Comparison of ENCODE assay signal across 1 cellular context in the genomic region with DNA sequence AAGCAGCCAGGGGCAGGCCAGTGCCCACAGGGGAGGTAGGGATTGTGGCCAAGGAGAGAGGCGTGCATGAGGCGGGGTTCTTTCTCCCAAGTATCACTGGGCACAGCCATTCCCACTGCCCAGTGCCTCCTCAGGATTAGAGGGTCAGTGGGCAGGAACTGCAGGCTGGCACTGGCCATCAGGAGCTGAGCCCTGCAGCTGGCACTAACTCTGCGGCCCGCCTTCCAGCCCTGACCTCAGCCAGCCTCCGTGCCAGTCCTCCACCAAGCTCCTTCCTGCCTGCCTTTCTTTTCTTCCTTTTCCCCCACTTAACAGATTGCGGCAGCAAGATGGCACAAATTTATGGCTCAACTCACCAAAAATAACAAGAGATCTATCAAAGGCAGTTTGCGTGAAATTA.
TF ChIP-seq lines count a peak whose summit lies in the region.

No MANE protein-coding gene starts in this region.

TF ChIP-seq in SK-N-SH, 30 proteins besides CTCF, POLR2A, EP300 and RAD21:
- TF ChIP-seq ELF1 (IDR thresholded peaks at IDR 0.05) (no peak), TEAD4 (IDR thresholded peaks at IDR 0.05; ENCODE audit: borderline replicate concordance, insufficient read depth) (no peak), EZH2phosphoT487 (IDR thresholded peaks at IDR 0.05; ENCODE audit: borderline replicate concordance, low read depth) (no peak), MEF2A (IDR thresholded peaks at IDR 0.05; ENCODE audit: borderline replicate concordance, low read depth) (no peak), RCOR1 (IDR thresholded peaks at IDR 0.05; ENCODE audit: low read length) (no peak), RXRA (IDR thresholded peaks at IDR 0.05; ENCODE audit: borderline replicate concordance, low read depth) (no peak), MXI1 (IDR thresholded peaks at IDR 0.05; ENCODE audit: low read depth, low read length) (no peak), FOXJ3 (CRISPR knock-in tag; IDR thresholded peaks at IDR 0.05) (no peak)
- TF ChIP-seq, protein P1, sequence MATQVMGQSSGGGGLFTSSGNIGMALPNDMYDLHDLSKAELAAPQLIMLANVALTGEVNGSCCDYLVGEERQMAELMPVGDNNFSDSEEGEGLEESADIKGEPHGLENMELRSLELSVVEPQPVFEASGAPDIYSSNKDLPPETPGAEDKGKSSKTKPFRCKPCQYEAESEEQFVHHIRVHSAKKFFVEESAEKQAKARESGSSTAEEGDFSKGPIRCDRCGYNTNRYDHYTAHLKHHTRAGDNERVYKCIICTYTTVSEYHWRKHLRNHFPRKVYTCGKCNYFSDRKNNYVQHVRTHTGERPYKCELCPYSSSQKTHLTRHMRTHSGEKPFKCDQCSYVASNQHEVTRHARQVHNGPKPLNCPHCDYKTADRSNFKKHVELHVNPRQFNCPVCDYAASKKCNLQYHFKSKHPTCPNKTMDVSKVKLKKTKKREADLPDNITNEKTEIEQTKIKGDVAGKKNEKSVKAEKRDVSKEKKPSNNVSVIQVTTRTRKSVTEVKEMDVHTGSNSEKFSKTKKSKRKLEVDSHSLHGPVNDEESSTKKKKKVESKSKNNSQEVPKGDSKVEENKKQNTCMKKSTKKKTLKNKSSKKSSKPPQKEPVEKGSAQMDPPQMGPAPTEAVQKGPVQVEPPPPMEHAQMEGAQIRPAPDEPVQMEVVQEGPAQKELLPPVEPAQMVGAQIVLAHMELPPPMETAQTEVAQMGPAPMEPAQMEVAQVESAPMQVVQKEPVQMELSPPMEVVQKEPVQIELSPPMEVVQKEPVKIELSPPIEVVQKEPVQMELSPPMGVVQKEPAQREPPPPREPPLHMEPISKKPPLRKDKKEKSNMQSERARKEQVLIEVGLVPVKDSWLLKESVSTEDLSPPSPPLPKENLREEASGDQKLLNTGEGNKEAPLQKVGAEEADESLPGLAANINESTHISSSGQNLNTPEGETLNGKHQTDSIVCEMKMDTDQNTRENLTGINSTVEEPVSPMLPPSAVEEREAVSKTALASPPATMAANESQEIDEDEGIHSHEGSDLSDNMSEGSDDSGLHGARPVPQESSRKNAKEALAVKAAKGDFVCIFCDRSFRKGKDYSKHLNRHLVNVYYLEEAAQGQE (IDR thresholded peaks at IDR 0.05; ENCODE audit: low read depth, low read length): no peak
